Comparison of ENCODE assay signal across 22 cellular contexts in genomic region chr10:114430688-114431413, GRCh38.
"Had no signal": no experiment of that assay in that cellular context is flagged by ENCODE, and none has a peak within 500 bp of the region (broad histone marks: within the 10 kb centered on the region; RNA-seq: fewer than 3 reads in every experiment).

No MANE protein-coding gene starts in this region.

- H3K4me1 ChIP-seq: prostate gland had no signal

- H3K27ac Mint-ChIP-seq: activated CD4-positive, alpha-beta T cell treated with anti-CD3 and anti-CD28 coated beads, Interleukin-2, amount 10 ng/mL, durations not matched to agents 24 days and 14 days; activated T-cell treated with anti-CD3 and anti-CD28 coated beads, Interleukin-2, amount 50 U/mL, for 72 hours; neural progenitor cell; T-helper 1 cell treated with Interleukin-12 subunit alpha and Interleukin-12 subunit beta and Interleukin-4 antibody, amounts not matched to agents 30 μg/mL and 1 μg/mL, for 36 hours had no signal

- H3K4me3 ChIP-seq: lung, neural progenitor cell, prostate gland, right atrium auricular region, tibial artery had no signal

- H3K27ac ChIP-seq: neural progenitor cell, prostate gland, right atrium auricular region, tibial artery had no signal

- H3K36me3 ChIP-seq: neural progenitor cell, prostate gland had no signal

- H3K27me3 Mint-ChIP-seq: activated CD4-positive, alpha-beta T cell treated with anti-CD3 and anti-CD28 coated beads, Interleukin-2, amount 10 ng/mL, durations not matched to agents 24 days and 14 days; effector memory CD8-positive, alpha-beta T cell had no signal

- H3K4me3 Mint-ChIP-seq: activated CD4-positive, alpha-beta T cell treated with anti-CD3 and anti-CD28 coated beads, Interleukin-2, amount 10 ng/mL, durations not matched to agents 24 days and 14 days; activated T-cell treated with anti-CD3 and anti-CD28 coated beads, Interleukin-2, amount 50 U/mL, for 72 hours; effector memory CD8-positive, alpha-beta T cell; neural progenitor cell; T-helper 1 cell treated with Interleukin-12 subunit alpha and Interleukin-12 subunit beta and Interleukin-4 antibody, amounts not matched to agents 30 μg/mL and 1 μg/mL, for 36 hours had no signal

- H3K9me3 ChIP-seq: prostate gland, right atrium auricular region, tibial artery had no signal

- H3K9me3 Mint-ChIP-seq: activated CD4-positive, alpha-beta T cell treated with anti-CD3 and anti-CD28 coated beads, Interleukin-2, amount 10 ng/mL, durations not matched to agents 24 days and 14 days; activated T-cell treated with anti-CD3 and anti-CD28 coated beads, Interleukin-2, amount 50 U/mL, for 72 hours; effector memory CD8-positive, alpha-beta T cell; neural progenitor cell; T-helper 1 cell treated with Interleukin-12 subunit alpha and Interleukin-12 subunit beta and Interleukin-4 antibody, amounts not matched to agents 30 μg/mL and 1 μg/mL, for 36 hours had no signal

- H3K9ac ChIP-seq: neural progenitor cell had no signal

- DNase-seq: activated CD4-positive, alpha-beta T cell treated with anti-CD3 and anti-CD28 coated beads, Interleukin-2, amount 10 ng/mL, durations not matched to agents 24 days and 14 days; activated CD8-positive, alpha-beta memory T cell treated with anti-CD3 and anti-CD28 coated beads, Interleukin-2, amount 50 U/mL, for 4 hours; activated gamma-delta T cell; activated T-cell treated with anti-CD3 and anti-CD28 coated beads, Interleukin-2, amount 50 U/mL, for 72 hours; aorta; effector memory CD8-positive, alpha-beta T cell; foreskin fibroblast; glutamatergic neuron; hippocampal formation; islet precursor cell; midbrain; stimulated activated CD4-positive, alpha-beta T cell treated with anti-CD3 and anti-CD28 coated beads, Interleukin-12 subunit alpha, Interleukin-12 subunit beta, amount 100 ng/mL, for 4 hours; stimulated activated CD4-positive, alpha-beta T cell treated with anti-CD3 and anti-CD28 coated beads, Interleukin-1b, Interleukin-23, amount 100 ng/mL, for 48 hours; stimulated activated CD8-positive, alpha-beta memory T cell treated with anti-CD3 and anti-CD28 coated beads, Interleukin-4, amount 100 ng/mL, for 48 hours; stimulated activated naive CD4-positive, alpha-beta T cell; substantia nigra; tibial artery had no signal

- ATAC-seq: activated T-cell treated with anti-CD3 and anti-CD28 coated beads, Interleukin-2, amount 50 U/mL, for 72 hours; effector memory CD8-positive, alpha-beta T cell had no signal

- H3K27me3 ChIP-seq: neural progenitor cell, right atrium auricular region, tibial artery had no signal
